ENCODE assay signal across 19 cellular contexts in the genomic region with DNA sequence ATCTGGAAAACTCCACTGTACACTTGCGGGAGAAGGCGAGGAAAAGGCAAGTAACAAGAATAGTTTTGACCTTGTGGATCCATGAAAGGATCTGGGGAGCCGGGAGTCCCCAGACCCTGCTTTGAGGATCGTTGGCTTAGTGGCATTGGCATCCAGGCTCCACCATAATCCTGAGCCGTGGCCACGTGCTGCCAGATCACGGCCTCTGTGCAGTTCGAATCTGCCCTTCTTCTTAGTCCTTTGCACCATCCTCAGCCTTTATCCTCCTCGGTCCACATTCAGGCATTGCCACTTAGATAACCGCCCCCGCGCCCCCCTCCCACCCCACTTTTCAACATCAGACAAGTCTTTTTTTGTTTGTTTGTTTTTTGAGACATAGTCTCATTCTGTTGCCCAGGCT.
"Had no signal": no experiment of that assay in that cellular context is flagged by ENCODE, and none has a peak within 500 bp of the region (broad histone marks: within the 10 kb centered on the region; RNA-seq: fewer than 3 reads in every experiment).

No MANE protein-coding gene starts in this region.

- H3K9me3 ChIP-seq: heart left ventricle, right atrium auricular region, sigmoid colon, stomach had no signal

- H3K27ac ChIP-seq: dorsolateral prefrontal cortex, right atrium auricular region, sigmoid colon, skin epidermis, stomach had no signal

- DNase-seq: cortex of kidney; dorsolateral prefrontal cortex; effector CD8-positive, alpha-beta T cell; hippocampal formation; kidney glomerular epithelial cell; mammary epithelial cell; naive thymus-derived CD4-positive, alpha-beta T cell; sigmoid colon; stimulated activated CD4-positive, alpha-beta T cell treated with anti-CD3 and anti-CD28 coated beads, Interleukin-12 subunit alpha, Interleukin-12 subunit beta, amount 100 ng/mL, for 4 hours; stimulated activated naive CD4-positive, alpha-beta T cell; stomach had no signal

- H3K4me3 ChIP-seq: dorsolateral prefrontal cortex, heart left ventricle, right atrium auricular region, sigmoid colon, skin epidermis, stomach had no signal

- ATAC-seq: esophagus mucosa; naive thymus-derived CD4-positive, alpha-beta T cell had no signal

- H3K27ac Mint-ChIP-seq: type B pancreatic cell had no signal

- H3K9me3 Mint-ChIP-seq: type B pancreatic cell had no signal

- H3K27me3 ChIP-seq: dorsolateral prefrontal cortex, heart left ventricle, right atrium auricular region, sigmoid colon, stomach had no signal

- FAIRE-seq: endometrium, frontal cortex, urothelium cell line had no signal

- H3K36me3 ChIP-seq: right atrium auricular region, sigmoid colon had no signal

- H3K27me3 Mint-ChIP-seq: naive thymus-derived CD4-positive, alpha-beta T cell; type B pancreatic cell had no signal

- H3K4me3 Mint-ChIP-seq: naive thymus-derived CD4-positive, alpha-beta T cell; type B pancreatic cell had no signal
